ENCODE assay signal across 8 cellular contexts in genomic region chr6:21666200-21666671, GRCh38.
A peak's percentile ranks its signal among the peaks of the same experiment; 100 is the strongest.
DNase-seq lines count a peak whose midpoint lies in the region; ATAC-seq and TF ChIP-seq lines count a peak whose summit lies in the region.

No MANE protein-coding gene starts in this region.

- peak overlapping the region; percentile 60 for H2AFZ ChIP-seq in GM23248

- peaks cover 0 to 3% of the 10 kb centered on the region in 2 donors for H3K9me3 Mint-ChIP-seq in effector memory CD8-positive, alpha-beta T cell

- TF ChIP-seq CTCF in right atrium auricular region (IDR thresholded peaks at IDR 0.05): no peak

- H3K27me3 ChIP-seq in GM23248 (replicated peaks; ENCODE audit: insufficient read depth) (peaks cover 51% of the 10 kb centered on the region), right atrium auricular region (peaks cover 0 to 3% of the 10 kb centered on the region in 2 donors)

- H3K9me3 ChIP-seq in GM23248 (ENCODE audit: low read depth): no peaks in the 10 kb centered on the region
- no peaks in the 10 kb centered on the region for H3K9me3 ChIP-seq in right atrium auricular region

- H3K36me3 Mint-ChIP-seq in effector memory CD8-positive, alpha-beta T cell (ENCODE audit: insufficient read depth): peaks cover 4% of the 10 kb centered on the region

- no peak overlapping the region for H3K27ac Mint-ChIP-seq in effector memory CD8-positive, alpha-beta T cell

- H3K9me2 ChIP-seq in GM23248 (ENCODE audit: insufficient read depth): no peaks in the 10 kb centered on the region

- peaks cover 3 to 10% of the 10 kb centered on the region in 2 donors for H3K4me1 Mint-ChIP-seq in effector memory CD8-positive, alpha-beta T cell (ENCODE audit: low read depth in 2 of 2)

- 4 to 5% methylated on average over 21 to 31 of the region's 32 CpGs for whole genome bisulfite sequencing in GM23248 (ENCODE audit: low coverage in 1 of 2, low lambda C conversion rate in 2 of 2, missing lambda C conversion rate in 2 of 2), 2 experiments

- H3K27me3 Mint-ChIP-seq in effector memory CD8-positive, alpha-beta T cell: peaks cover 69 to 72% of the 10 kb centered on the region in 2 donors

- H3K4me3 ChIP-seq in GM23248 (peak overlapping the region; percentile 40; the same call in 1 of the 2 replicates), right atrium auricular region (peak overlapping the region; percentile 44 to 62), skeletal muscle cell (ENCODE audit: low read depth, low read length) (peak overlapping the region; percentile 38)

- no peaks in the 10 kb centered on the region for H3F3A ChIP-seq in GM23248 (ENCODE audit: insufficient read depth)

- H3K4me1 ChIP-seq in GM23248 (ENCODE audit: insufficient read depth): peaks cover 6% of the 10 kb centered on the region
- peaks cover 0 to 29% of the 10 kb centered on the region in 2 donors for H3K4me1 ChIP-seq in right atrium auricular region

- no peaks in the 10 kb centered on the region for H4K20me1 ChIP-seq in GM23248 (ENCODE audit: insufficient read depth)

- H3K36me3 ChIP-seq in GM23248 (ENCODE audit: low read depth) (no peaks in the 10 kb centered on the region), right atrium auricular region (no peaks in the 10 kb centered on the region)

- ATAC-seq in SK-N-SH treated with all-trans-retinoic acid at 6 μM for 48 hours (peak; percentile 70), HG02610 (IDR thresholded peaks at IDR 0.05; ENCODE audit: unreplicated experiment) (no peak)
- ATAC-seq in effector memory CD8-positive, alpha-beta T cell (replicated peaks): no peak

- H3K27ac ChIP-seq in GM23248 (no peak overlapping the region), right atrium auricular region (peak overlapping the region; percentile 22 to 55)

- DNase-seq in GM23248 (peak; percentile 23), right atrium auricular region (ENCODE audit: low spot score) (no peak), skeletal muscle cell (ENCODE audit: low read depth) (no peak), hypothalamus (lab: John Stamatoyannopoulos, UW) (no peak), cerebellar nuclear complex (lab: John Stamatoyannopoulos, UW) (no peak)
- no peak for DNase-seq in effector memory CD8-positive, alpha-beta T cell

- in situ Hi-C loops in GM23248 (cut with MboI): no loop called here

- peak overlapping the region; percentile 77 for H3K4me2 ChIP-seq in GM23248 (ENCODE audit: unreplicated experiment)

- no peaks in the 10 kb centered on the region for H3K79me2 ChIP-seq in GM23248 (ENCODE audit: insufficient read depth)

- H3K4me3 Mint-ChIP-seq in effector memory CD8-positive, alpha-beta T cell: no peak overlapping the region

- H3K9ac ChIP-seq in GM23248: no peak overlapping the region

TF ChIP-seq in SK-N-SH treated with all-trans-retinoic acid at 6 μM for 48 hours, 23 proteins besides CTCF, POLR2A, EP300 and RAD21:
- no peak for TF ChIP-seq OSR1 (CRISPR knock-in tag; IDR thresholded peaks at IDR 0.05)
- no peak for TF ChIP-seq TSHZ2 (CRISPR knock-in tag; IDR thresholded peaks at IDR 0.05)
- no peak for TF ChIP-seq ZC3H10 (CRISPR knock-in tag; IDR thresholded peaks at IDR 0.05)
- TF ChIP-seq ISL1 (CRISPR knock-in tag; IDR thresholded peaks at IDR 0.05): no peak
